In the genomic region with DNA sequence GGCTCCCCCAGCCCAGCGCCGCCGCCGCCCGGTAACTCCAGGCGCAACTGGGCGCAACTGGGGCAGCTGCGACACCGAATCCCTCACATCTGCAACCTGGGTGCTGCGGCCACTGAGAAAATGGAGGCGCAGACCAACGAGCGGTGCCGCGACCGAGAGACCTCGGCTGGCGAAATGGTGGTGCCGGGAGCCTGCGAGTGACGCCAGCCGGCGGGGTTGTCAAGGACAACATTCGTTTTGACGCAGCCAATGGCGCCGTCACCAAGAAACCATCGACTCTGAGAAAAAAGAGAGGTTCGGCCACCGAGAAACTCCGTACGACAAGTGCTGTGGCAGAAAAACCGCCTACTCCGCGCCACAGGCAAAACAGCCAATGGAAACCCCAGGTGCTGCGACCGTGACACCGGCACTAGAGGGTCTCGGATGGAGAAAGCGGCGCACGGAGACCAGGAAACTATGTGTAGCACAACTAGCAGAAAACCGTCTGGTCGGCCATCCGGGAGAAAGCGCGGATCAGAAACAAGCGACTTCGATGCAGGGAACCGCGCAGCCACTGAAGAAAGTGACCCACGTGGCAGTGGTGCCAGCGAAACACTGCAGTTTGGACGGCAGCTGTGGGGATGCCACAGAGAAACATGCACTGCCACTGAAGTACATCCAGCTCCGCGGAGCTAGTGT, we compare ENCODE assay signal across 8 cellular contexts.
A peak's percentile ranks its signal among the peaks of the same experiment; 100 is the strongest.
DNase-seq lines count a peak whose midpoint lies in the region; ATAC-seq and TF ChIP-seq lines count a peak whose summit lies in the region.

No MANE protein-coding gene starts in this region.

- peak; percentile 30 for ATAC-seq in GM21825 (IDR thresholded peaks at IDR 0.05; ENCODE audit: unreplicated experiment)

- H2AFZ ChIP-seq in osteoblast (ENCODE audit: low read length), result peak overlapping the region; percentile 90

- H3K9me3 ChIP-seq in duodenal mucosa (ENCODE audit: control insufficient read depth in 1 of 2, low read length in 2 of 2) (no peaks in the 10 kb centered on the region), osteoblast (ENCODE audit: low read depth, low read length) (peaks cover 7% of the 10 kb centered on the region), thyroid gland (no peaks in the 10 kb centered on the region)

- peak overlapping the region; percentile 65 to 71 for H3K4me3 ChIP-seq in duodenal mucosa (ENCODE audit: low read depth in 1 of 2, low read length in 2 of 2)
- H3K4me3 ChIP-seq in osteoblast (ENCODE audit: insufficient read depth, low read length), result peak overlapping the region; percentile 76
- H3K4me3 ChIP-seq in thyroid gland (replicated peaks in 1 of 3), result peak overlapping the region in 2 of 3 donors; percentile 33 to 35

- peak overlapping the region; percentile 90 for H3K4me2 ChIP-seq in osteoblast (ENCODE audit: insufficient read depth, low read length)

- H3K36me3 ChIP-seq in duodenal mucosa (ENCODE audit: control insufficient read depth in 1 of 2, insufficient read depth in 2 of 2, low read length in 2 of 2) (no peaks in the 10 kb centered on the region), osteoblast (ENCODE audit: insufficient read depth, low read length) (no peaks in the 10 kb centered on the region), thyroid gland (no peaks in the 10 kb centered on the region)

- WGBS in thyroid gland, 2 donors, result 4 to 5% methylated on average over 37 to 43 of the region's 56 CpGs

- DNase-seq in EH (ENCODE audit: low read depth) (peak; percentile 48), NCI-H1694 treated with DMSO at 0.1 percent for 48 hours (lab: John Stamatoyannopoulos, UW) (peak; percentile 18), osteoblast (ENCODE audit: insufficient read length, low spot score, missing footprints) (peak; percentile 69), thyroid gland (peak; percentile 11), AG08396 (ENCODE audit: low spot score) (no peak)
- peak; percentile 58 to 64 for DNase-seq in activated CD4-positive, alpha-beta T cell treated with anti-CD3 and anti-CD28 coated beads, Interleukin-2, amount 50 U/mL, for 4 hours

- intact Hi-C loops in thyroid gland (cut with DNase I), result loop anchor here (5.0 kb wide), 1 partner anchor 41 kb away; no protein-coding TSS in a partner anchor

- H4K20me1 ChIP-seq in osteoblast (ENCODE audit: insufficient read depth, low read length), result no peaks in the 10 kb centered on the region

- H3K27me3 ChIP-seq in duodenal mucosa (ENCODE audit: control insufficient read depth in 1 of 2, insufficient read depth in 2 of 2, low read length in 2 of 2) (peaks cover 37 to 44% of the 10 kb centered on the region in 2 donors), osteoblast (ENCODE audit: insufficient read depth, low read length) (no peaks in the 10 kb centered on the region), thyroid gland (peaks cover 58% of the 10 kb centered on the region)

- peak in 1 of 2 donors; percentile 5 for TF ChIP-seq POLR2A in thyroid gland (IDR thresholded peaks at IDR 0.05)

- TF ChIP-seq CTCF in osteoblast (IDR thresholded peaks at IDR 0.05; ENCODE audit: extremely low read depth, low read depth, low read length), result no peak
- no peak for TF ChIP-seq CTCF in thyroid gland (IDR thresholded peaks at IDR 0.05)

- H3K4me1 ChIP-seq in duodenal mucosa (ENCODE audit: control insufficient read depth in 1 of 2, insufficient read depth in 2 of 2, low read length in 2 of 2), result peaks cover 6 to 13% of the 10 kb centered on the region in 2 donors
- peaks cover 15% of the 10 kb centered on the region for H3K4me1 ChIP-seq in osteoblast (ENCODE audit: insufficient read depth, low read length)
- H3K4me1 ChIP-seq in thyroid gland, result peaks cover 28 to 30% of the 10 kb centered on the region in 2 donors

- peaks cover 24% of the 10 kb centered on the region for H3K79me2 ChIP-seq in osteoblast (ENCODE audit: insufficient read depth, low read length)

- H3K27ac ChIP-seq in duodenal mucosa (ENCODE audit: low read depth, low read length), result peak overlapping the region; percentile 87
- H3K27ac ChIP-seq in osteoblast (ENCODE audit: low read depth, low read length), result peak overlapping the region; percentile 91
- peak overlapping the region; percentile 71 to 86 (median 83) for H3K27ac ChIP-seq in thyroid gland

- peak overlapping the region; percentile 33 to 67 for H3K9ac ChIP-seq in duodenal mucosa (ENCODE audit: low read depth in 1 of 2, low read length in 2 of 2)
